8 cellular contexts compared by ENCODE assay signal in the genomic region with DNA sequence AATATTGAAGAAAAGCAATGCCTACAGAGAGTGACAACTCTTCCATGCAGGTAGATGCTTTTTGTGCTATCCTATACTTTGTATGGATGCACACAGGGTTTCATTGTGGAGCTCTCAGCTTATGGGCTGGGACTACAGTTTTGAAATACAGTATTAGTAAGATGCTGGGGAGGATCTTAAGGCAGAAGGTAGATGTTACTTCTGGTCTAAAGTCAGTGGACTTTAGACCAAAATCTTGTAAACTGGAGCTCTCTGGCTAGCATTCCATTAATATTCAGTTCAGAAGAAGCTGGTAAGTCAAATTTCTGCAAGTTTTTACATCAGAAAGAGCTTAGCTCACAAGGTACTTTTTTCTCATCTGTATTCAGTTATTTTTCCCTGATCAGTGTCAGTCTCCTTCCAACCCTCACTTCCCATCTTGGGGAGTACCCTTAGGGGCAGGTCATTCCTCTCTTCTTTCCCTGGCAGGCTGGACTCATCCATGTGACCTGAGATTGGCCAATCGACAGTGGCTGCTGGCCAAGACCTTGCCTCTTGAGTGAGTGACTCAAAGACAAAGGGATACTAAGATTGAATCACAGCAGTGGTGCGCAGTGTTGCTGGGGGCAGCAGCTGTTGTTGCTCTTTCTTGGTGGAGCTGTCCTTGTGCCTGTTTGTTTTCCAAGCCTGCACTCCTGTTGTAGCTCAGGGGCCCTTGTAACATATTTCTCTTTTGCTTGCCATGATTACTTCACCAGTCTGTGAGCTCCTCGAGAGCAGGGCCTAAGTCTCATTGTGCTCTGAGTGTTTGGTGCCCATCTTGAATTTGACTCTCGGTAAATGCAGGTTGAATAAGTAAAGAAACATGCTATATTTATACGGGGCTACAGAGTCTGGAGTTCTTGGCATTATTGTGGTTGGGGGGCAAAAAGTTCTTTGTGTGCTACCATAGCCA. TPM values are rescaled to one million over a fixed set of nuclear protein-coding genes. Genes with fewer than 3 reads are reported as not detected.
DNase-seq lines count a peak whose midpoint lies in the region; ATAC-seq and TF ChIP-seq lines count a peak whose summit lies in the region.

No MANE protein-coding gene starts in this region.

- H3K27ac ChIP-seq in ACC112 (ENCODE audit: low read depth, low read length) = peak overlapping the region; percentile 89
- H3K27ac ChIP-seq in suprapubic skin = peak overlapping the region; percentile 91

- H3K27me3 ChIP-seq in ACC112 (ENCODE audit: insufficient read depth, low read length) (no peaks in the 10 kb centered on the region), suprapubic skin (no peaks in the 10 kb centered on the region)

- H3K36me3 Mint-ChIP-seq in activated T-helper 1 cell treated with anti-CD3 and anti-CD28 coated beads, Interleukin-12 subunit alpha, Interleukin-12 subunit beta, Interleukin-2, Interleukin-4 antibody, amounts not matched to agents 30 ng/mL and 10 ng/mL and 1 ng/mL, durations not matched to agents 14 hours and 24 hours and 36 hours (ENCODE audit: low read depth) = peaks cover 14% of the 10 kb centered on the region
- H3K36me3 Mint-ChIP-seq in natural killer cell = no peaks in the 10 kb centered on the region

- intact Hi-C loops in activated T-helper 1 cell treated with anti-CD3 and anti-CD28 coated beads, Interleukin-12 subunit alpha, Interleukin-12 subunit beta, Interleukin-2, Interleukin-4 antibody, amounts not matched to agents 30 ng/mL and 10 ng/mL and 1 ng/mL, durations not matched to agents 14 hours and 24 hours and 36 hours (cut with micrococcal nuclease) = loop anchor here (1.0 kb wide), 1 partner anchor 25 kb away; no protein-coding TSS in a partner anchor
- intact Hi-C loops in natural killer cell (cut with micrococcal nuclease) = loop anchor here (1.0 to 2.0 kb wide), 3 partner anchors 27 to 154 kb away; a partner anchor contains a TSS

- TF ChIP-seq POLR2A in suprapubic skin (IDR thresholded peaks at IDR 0.05) = peak; percentile 22 to 93

- H3K9me3 Mint-ChIP-seq in activated T-helper 1 cell treated with anti-CD3 and anti-CD28 coated beads, Interleukin-12 subunit alpha, Interleukin-12 subunit beta, Interleukin-2, Interleukin-4 antibody, amounts not matched to agents 30 ng/mL and 10 ng/mL and 1 ng/mL, durations not matched to agents 14 hours and 24 hours and 36 hours = peaks cover 6% of the 10 kb centered on the region
- no peaks in the 10 kb centered on the region for H3K9me3 Mint-ChIP-seq in natural killer cell

- H3K27ac Mint-ChIP-seq in activated T-helper 1 cell treated with anti-CD3 and anti-CD28 coated beads, Interleukin-12 subunit alpha, Interleukin-12 subunit beta, Interleukin-2, Interleukin-4 antibody, amounts not matched to agents 30 ng/mL and 10 ng/mL and 1 ng/mL, durations not matched to agents 14 hours and 24 hours and 36 hours = peak overlapping the region; percentile 99
- peak overlapping the region; percentile 98 to 100 for H3K27ac Mint-ChIP-seq in natural killer cell

- H3K4me1 ChIP-seq in ACC112 (ENCODE audit: control insufficient read depth, insufficient read depth, low read length, unreplicated experiment) (peaks cover 35% of the 10 kb centered on the region), suprapubic skin (peaks cover 57% of the 10 kb centered on the region)

- peak; percentile 32 for DNase-seq in GM20000 (ENCODE audit: low spot score)
- peak; percentile 25 for DNase-seq in NCI-H774 (lab: John Stamatoyannopoulos, UW)
- no peak for DNase-seq in activated T-helper 1 cell treated with anti-CD3 and anti-CD28 coated beads, Interleukin-12 subunit alpha, Interleukin-12 subunit beta, Interleukin-2, Interleukin-4 antibody, amounts not matched to agents 30 ng/mL and 10 ng/mL and 1 ng/mL, durations not matched to agents 14 hours and 24 hours and 36 hours (ENCODE audit: low spot score)
- DNase-seq in fibroblast of the aortic adventitia (ENCODE audit: low read depth) = peak; percentile 99
- DNase-seq in natural killer cell = peak; percentile 52
- peak; percentile 98 to 99 for DNase-seq in suprapubic skin (ENCODE audit: low spot score in 2 of 2)

- ATAC-seq in natural killer cell (peak in 1 of 3 donors; percentile 14), GM21723 (IDR thresholded peaks at IDR 0.05; ENCODE audit: unreplicated experiment) (no peak)

- H3K36me3 ChIP-seq in ACC112 (ENCODE audit: insufficient read depth, low read length) (no peaks in the 10 kb centered on the region), suprapubic skin (peaks cover under 1% of the 10 kb centered on the region)

- WGBS in suprapubic skin = 37% methylated on average over 5 of the region's 5 CpGs

- H3K27me3 Mint-ChIP-seq in activated T-helper 1 cell treated with anti-CD3 and anti-CD28 coated beads, Interleukin-12 subunit alpha, Interleukin-12 subunit beta, Interleukin-2, Interleukin-4 antibody, amounts not matched to agents 30 ng/mL and 10 ng/mL and 1 ng/mL, durations not matched to agents 14 hours and 24 hours and 36 hours (ENCODE audit: insufficient read depth) = no peaks in the 10 kb centered on the region
- no peaks in the 10 kb centered on the region for H3K27me3 Mint-ChIP-seq in natural killer cell (ENCODE audit: low read depth in 2 of 2)

- TF ChIP-seq CTCF in GM20000 (IDR thresholded peaks at IDR 0.05; ENCODE audit: extremely low read depth, missing control alignments) = no peak
- no peak for TF ChIP-seq CTCF in fibroblast of the aortic adventitia (IDR thresholded peaks at IDR 0.05; ENCODE audit: insufficient read depth, low read length)
- TF ChIP-seq CTCF in natural killer cell (IDR thresholded peaks at IDR 0.05) = no peak
- TF ChIP-seq CTCF in suprapubic skin (IDR thresholded peaks at IDR 0.05) = no peak

- H3K4me3 Mint-ChIP-seq in activated T-helper 1 cell treated with anti-CD3 and anti-CD28 coated beads, Interleukin-12 subunit alpha, Interleukin-12 subunit beta, Interleukin-2, Interleukin-4 antibody, amounts not matched to agents 30 ng/mL and 10 ng/mL and 1 ng/mL, durations not matched to agents 14 hours and 24 hours and 36 hours = peak overlapping the region; percentile 16
- peak overlapping the region; percentile 91 for H3K4me3 Mint-ChIP-seq in natural killer cell

- H3K4me1 Mint-ChIP-seq in activated T-helper 1 cell treated with anti-CD3 and anti-CD28 coated beads, Interleukin-12 subunit alpha, Interleukin-12 subunit beta, Interleukin-2, Interleukin-4 antibody, amounts not matched to agents 30 ng/mL and 10 ng/mL and 1 ng/mL, durations not matched to agents 14 hours and 24 hours and 36 hours (ENCODE audit: low read depth) = peaks cover 42% of the 10 kb centered on the region
- H3K4me1 Mint-ChIP-seq in natural killer cell = peaks cover 49 to 60% of the 10 kb centered on the region in 2 donors

- H3K9me3 ChIP-seq in suprapubic skin = no peaks in the 10 kb centered on the region

- no peak for TF ChIP-seq EP300 in suprapubic skin (IDR thresholded peaks at IDR 0.05)

- peaks cover 19% of the 10 kb centered on the region for H3K79me2 ChIP-seq in ACC112 (ENCODE audit: control insufficient read depth, insufficient read depth, low read length, unreplicated experiment)

- peak overlapping the region; percentile 19 for H2AFZ ChIP-seq in ACC112 (ENCODE audit: low read length, unreplicated experiment)

- H3K4me3 ChIP-seq in ACC112 (ENCODE audit: low read depth, low read length) (no peak overlapping the region; the same call in 1 of the 2 replicates), fibroblast of the aortic adventitia (ENCODE audit: low read depth, low read length) (no peak overlapping the region), suprapubic skin (no peak overlapping the region)

RNA-seq across cellular contexts. Expression of a gene that starts 2.8 kb away (rescaled TPM):
- 50.5 and 61.9 TPM in 2 replicates for total RNA-seq in activated T-helper 1 cell treated with anti-CD3 and anti-CD28 coated beads, Interleukin-12 subunit alpha, Interleukin-12 subunit beta, Interleukin-2, Interleukin-4 antibody, amounts not matched to agents 30 ng/mL and 10 ng/mL and 1 ng/mL, durations not matched to agents 14 hours and 24 hours and 36 hours
- total RNA-seq in fibroblast of the aortic adventitia (ENCODE audit: low replicate concordance) (28.5 and 30.9 TPM in 2 replicates), natural killer cell (100 to 1,000 TPM; 151 to 165 (median 161) TPM), suprapubic skin (10 to 100 TPM; 44.2 to 60.6 (median 47.3) TPM)

RNA-seq across cellular contexts. Expression of a gene that starts 26.9 kb away (rescaled TPM):
- 349 and 357 TPM in 2 replicates for total RNA-seq in activated T-helper 1 cell treated with anti-CD3 and anti-CD28 coated beads, Interleukin-12 subunit alpha, Interleukin-12 subunit beta, Interleukin-2, Interleukin-4 antibody, amounts not matched to agents 30 ng/mL and 10 ng/mL and 1 ng/mL, durations not matched to agents 14 hours and 24 hours and 36 hours
- total RNA-seq in fibroblast of the aortic adventitia (ENCODE audit: low replicate concordance) (236 and 510 TPM in 2 replicates), natural killer cell (1,000 to 10,000 TPM; 1,431 to 1,555 (median 1,445) TPM), suprapubic skin (100 to 1,000 TPM; 245 to 599 (median 258) TPM)
